Comparison of ENCODE assay signal across 8 cellular contexts in the genomic region with DNA sequence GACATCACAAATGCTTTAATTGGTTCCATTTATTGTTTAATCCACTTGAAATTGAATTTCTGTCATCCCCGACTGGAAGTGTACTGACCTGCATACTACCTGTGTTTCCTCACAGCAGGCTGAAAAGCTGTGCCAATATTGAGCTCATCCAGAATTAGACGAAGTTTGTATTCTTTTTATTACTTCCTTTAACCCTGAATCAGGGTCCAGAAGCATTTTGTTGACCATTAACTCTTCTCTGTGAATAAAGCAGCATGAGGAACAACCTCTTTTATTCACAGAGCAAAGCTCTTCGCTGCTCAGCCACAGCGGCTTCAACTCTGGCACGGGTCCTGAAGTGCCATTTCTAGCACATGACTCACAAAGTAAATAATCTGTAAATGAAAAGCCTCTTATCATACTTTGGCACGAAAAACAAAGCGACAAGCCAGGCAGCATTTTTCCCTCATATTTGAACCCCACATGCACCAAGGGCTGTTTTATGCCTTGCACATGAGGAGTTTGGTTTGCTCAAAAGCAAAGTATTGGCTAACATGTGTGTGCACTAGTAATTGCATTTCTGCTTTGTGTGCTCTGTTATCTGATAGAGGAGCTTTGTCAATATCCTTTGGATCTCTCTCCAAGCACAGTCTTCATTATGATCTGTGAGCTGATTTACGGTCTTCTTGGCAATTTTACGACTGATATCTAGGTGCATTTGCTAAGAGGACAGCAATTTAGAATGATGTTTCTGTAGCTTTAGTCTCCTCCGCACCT. TPM values are rescaled to one million over a fixed set of nuclear protein-coding genes. Genes with fewer than 3 reads are reported as not detected.
A peak's percentile ranks its signal among the peaks of the same experiment; 100 is the strongest.
DNase-seq lines count a peak whose midpoint lies in the region; ATAC-seq and TF ChIP-seq lines count a peak whose summit lies in the region.

No MANE protein-coding gene starts in this region.

- H3K36me3 Mint-ChIP-seq in nephron (ENCODE audit: low read depth), result no peaks in the 10 kb centered on the region
- H3K36me3 Mint-ChIP-seq in stimulated activated memory B cell treated with anti-CD40 and anti-IgM and Interleukin-4, amounts not matched to agents 10 μg/mL and 1 μg/mL and 100 μg/mL, for 72 hours, result no peaks in the 10 kb centered on the region

- H3K36me3 ChIP-seq in Peyer's patch (no peaks in the 10 kb centered on the region), esophagus (ENCODE audit: control insufficient read depth in 2 of 2, insufficient read depth in 2 of 2, low read length in 1 of 2) (no peaks in the 10 kb centered on the region)

- H3K4me1 ChIP-seq in Peyer's patch (peaks cover 0 to 51% (median 4%) of the 10 kb centered on the region in 4 donors), esophagus (ENCODE audit: control insufficient read depth in 2 of 2, insufficient read depth in 2 of 2, low read length in 1 of 2) (peaks cover 0 to 6% of the 10 kb centered on the region in 2 donors)

- H3K9me3 ChIP-seq in Peyer's patch, result no peaks in the 10 kb centered on the region
- H3K9me3 ChIP-seq in esophagus (ENCODE audit: control insufficient read depth in 2 of 2, insufficient read depth in 1 of 2, low read depth in 1 of 2, low read length in 1 of 2), result no peaks in the 10 kb centered on the region

- H3K27me3 Mint-ChIP-seq in nephron (ENCODE audit: low read depth), result no peaks in the 10 kb centered on the region
- peaks cover 41% of the 10 kb centered on the region for H3K27me3 Mint-ChIP-seq in stimulated activated memory B cell treated with anti-CD40 and anti-IgM and Interleukin-4, amounts not matched to agents 10 μg/mL and 1 μg/mL and 100 μg/mL, for 72 hours

- peak in 1 of 2 donors; percentile 31 for TF ChIP-seq POLR2A in Peyer's patch (IDR thresholded peaks at IDR 0.05)

- H3K4me3 ChIP-seq in Peyer's patch, result peak overlapping the region in 1 of 4 donors; percentile 2
- no peak overlapping the region for H3K4me3 ChIP-seq in esophagus (ENCODE audit: low read depth in 1 of 2, low read length in 2 of 2)

- peak overlapping the region; percentile 44 to 89 (median 62) for H3K27ac ChIP-seq in Peyer's patch
- peak overlapping the region; percentile 80 to 83 for H3K27ac ChIP-seq in esophagus (ENCODE audit: low read depth in 2 of 2, low read length in 1 of 2)

- peaks cover 45% of the 10 kb centered on the region for H3K4me1 Mint-ChIP-seq in nephron
- peaks cover 7% of the 10 kb centered on the region for H3K4me1 Mint-ChIP-seq in stimulated activated memory B cell treated with anti-CD40 and anti-IgM and Interleukin-4, amounts not matched to agents 10 μg/mL and 1 μg/mL and 100 μg/mL, for 72 hours

- DNase-seq in HPDE6-E6E7 (ENCODE audit: extremely low spot score) (peak; percentile 44), Peyer's patch (peak in 2 of 3 donors; percentile 81 to 88), middle frontal gyrus (ENCODE audit: extremely low spot score, low spot score) (no peak)

- H3K27me3 ChIP-seq in Peyer's patch (no peaks in the 10 kb centered on the region), esophagus (ENCODE audit: control insufficient read depth in 1 of 2, insufficient read depth in 2 of 2, low read length in 2 of 2) (no peaks in the 10 kb centered on the region)

- 11 to 12% methylated on average over 10 of the region's 10 CpGs for WGBS in esophagus, 2 donors

- H3K27ac Mint-ChIP-seq in nephron, result peak overlapping the region; percentile 94 to 98 (median 98)
- H3K27ac Mint-ChIP-seq in stimulated activated memory B cell treated with anti-CD40 and anti-IgM and Interleukin-4, amounts not matched to agents 10 μg/mL and 1 μg/mL and 100 μg/mL, for 72 hours, result no peak overlapping the region

- ATAC-seq in GM21825 (IDR thresholded peaks at IDR 0.05; ENCODE audit: unreplicated experiment) (no peak), GM21576 (IDR thresholded peaks at IDR 0.05; ENCODE audit: unreplicated experiment) (no peak)
- ATAC-seq in stimulated activated memory B cell treated with anti-CD40 and anti-IgM and Interleukin-4, amounts not matched to agents 10 μg/mL and 1 μg/mL and 100 μg/mL, for 72 hours, result no peak

- TF ChIP-seq CTCF in Peyer's patch (IDR thresholded peaks at IDR 0.05), result no peak
- no peak for TF ChIP-seq CTCF in nephron (IDR thresholded peaks at IDR 0.05; ENCODE audit: unreplicated experiment in 3 of 3)

- peak overlapping the region; percentile 10 to 67 (median 66) for H3K4me3 Mint-ChIP-seq in nephron
- H3K4me3 Mint-ChIP-seq in stimulated activated memory B cell treated with anti-CD40 and anti-IgM and Interleukin-4, amounts not matched to agents 10 μg/mL and 1 μg/mL and 100 μg/mL, for 72 hours, result no peak overlapping the region

- no peaks in the 10 kb centered on the region for H3K9me3 Mint-ChIP-seq in nephron
- no peaks in the 10 kb centered on the region for H3K9me3 Mint-ChIP-seq in stimulated activated memory B cell treated with anti-CD40 and anti-IgM and Interleukin-4, amounts not matched to agents 10 μg/mL and 1 μg/mL and 100 μg/mL, for 72 hours

RNA-seq across cellular contexts. Expression of gene APOBEC3A, which starts 33.0 kb away (rescaled TPM):
- 1 to 10 TPM in 1 of 4 donors, not detected in 3; 9.1 TPM for total RNA-seq in Peyer's patch
- 1 to 10 TPM; 2.5 to 5.6 TPM for polyA plus RNA-seq in esophagus

RNA-seq across cellular contexts. Expression of gene CBX6, which starts 52.4 kb away (rescaled TPM):
- 10 to 100 TPM in 2 of 4 donors, 1 to 10 TPM in 2; 7.0 to 35.5 (median 10.7) TPM for total RNA-seq in Peyer's patch
- polyA plus RNA-seq in esophagus, result 1 to 10 TPM; 6.4 to 8.5 TPM

RNA-seq across cellular contexts. Expression of gene APOBEC3B, which starts 57.8 kb away (rescaled TPM):
- total RNA-seq in Peyer's patch, result 1 to 10 TPM in 3 of 4 donors, not detected in 1; 1.1 to 2.7 (median 1.9) TPM
- 1 to 10 TPM; 3.4 to 4.6 TPM for polyA plus RNA-seq in esophagus
